Comparison of ENCODE assay signal across 22 cellular contexts in the genomic region with DNA sequence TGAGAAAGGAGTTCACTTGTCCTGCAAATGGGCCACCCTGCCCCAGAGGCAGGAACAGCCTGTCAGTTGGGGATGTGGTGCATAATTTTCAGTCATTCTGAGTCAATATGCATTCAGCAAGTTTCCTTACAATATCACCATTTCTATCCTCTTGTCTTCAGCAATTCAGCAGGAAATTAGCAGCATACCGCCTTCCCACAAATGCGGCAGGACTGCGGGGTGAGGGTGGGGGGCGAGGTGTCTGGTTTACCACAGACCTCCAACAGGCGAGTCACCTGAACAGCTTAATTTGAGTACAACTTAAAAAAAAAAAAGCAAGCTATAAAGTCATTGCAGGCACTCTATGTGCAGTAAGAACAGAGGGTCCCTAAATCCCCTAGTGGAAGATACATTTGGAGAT.
DNase-seq lines count a peak whose midpoint lies in the region; ATAC-seq, FAIRE-seq and TF ChIP-seq lines count a peak whose summit lies in the region.
"Had no signal": no experiment of that assay in that cellular context is flagged by ENCODE, and none has a peak within 500 bp of the region (broad histone marks: within the 10 kb centered on the region; RNA-seq: fewer than 3 reads in every experiment).

No MANE protein-coding gene starts in this region.

- in situ Hi-C loops in ACHN (cut with HindIII; ENCODE audit: low pct_ligation_motif_present, low pct_unique_long_range_greater_than_20kb, low sequenced_read_pairs), result no loop called here

- no peaks in the 10 kb centered on the region for H3K36me3 ChIP-seq in thyroid gland
- no peaks in the 10 kb centered on the region for H3K36me3 ChIP-seq in pancreas

- no peak overlapping the region for H3K27ac ChIP-seq in thyroid gland
- no peak overlapping the region for H3K27ac ChIP-seq in pancreas
- H3K27ac ChIP-seq: epithelial cell of prostate had no signal

- WGBS in thyroid gland, 2 donors, result 91% methylated on average over 5 of the region's 5 CpGs
- 80 to 81% methylated on average over 5 of the region's 5 CpGs for WGBS in pancreas, 2 donors

- H3K9me3 Mint-ChIP-seq in activated naive CD8-positive, alpha-beta T cell treated with anti-CD3 and anti-CD28 coated beads, Interleukin-2, amount 10 ng/mL, durations not matched to agents 7 days and 5 days, result peaks cover 1% of the 10 kb centered on the region
- no peaks in the 10 kb centered on the region for H3K9me3 Mint-ChIP-seq in stimulated activated naive CD8-positive, alpha-beta T cell treated with anti-CD3 and anti-CD28 coated beads, Interleukin-15, amount 100 ng/mL, for 72 hours
- H3K9me3 Mint-ChIP-seq: HFFc6 had no signal

- TF ChIP-seq POLR2A in thyroid gland (IDR thresholded peaks at IDR 0.05), result no peak

- no peaks in the 10 kb centered on the region for H3K27me3 Mint-ChIP-seq in activated naive CD8-positive, alpha-beta T cell treated with anti-CD3 and anti-CD28 coated beads, Interleukin-2, amount 10 ng/mL, durations not matched to agents 7 days and 5 days
- H3K27me3 Mint-ChIP-seq in stimulated activated naive CD8-positive, alpha-beta T cell treated with anti-CD3 and anti-CD28 coated beads, Interleukin-15, amount 100 ng/mL, for 72 hours, result no peaks in the 10 kb centered on the region

- peak overlapping the region; percentile 94 for H3K27ac Mint-ChIP-seq in activated naive CD8-positive, alpha-beta T cell treated with anti-CD3 and anti-CD28 coated beads, Interleukin-2, amount 10 ng/mL, durations not matched to agents 7 days and 5 days
- peak overlapping the region; percentile 60 to 99 for H3K27ac Mint-ChIP-seq in stimulated activated naive CD8-positive, alpha-beta T cell treated with anti-CD3 and anti-CD28 coated beads, Interleukin-15, amount 100 ng/mL, for 72 hours
- H3K27ac Mint-ChIP-seq: HFFc6 had no signal

- H3K4me3 ChIP-seq in thyroid gland (replicated peaks in 1 of 3) (no peak overlapping the region), pancreas (no peak overlapping the region)

- H3K36me3 Mint-ChIP-seq in activated naive CD8-positive, alpha-beta T cell treated with anti-CD3 and anti-CD28 coated beads, Interleukin-2, amount 10 ng/mL, durations not matched to agents 7 days and 5 days, result peaks cover 9% of the 10 kb centered on the region

- no peaks in the 10 kb centered on the region for H3K27me3 ChIP-seq in thyroid gland
- no peaks in the 10 kb centered on the region for H3K27me3 ChIP-seq in pancreas

- DNase-seq in stimulated activated CD4-positive, alpha-beta T cell treated with anti-CD3 and anti-CD28 coated beads, Interleukin-15, amount 100 ng/mL, for 24 hours, result peak; percentile 69
- DNase-seq in stimulated activated CD4-positive, alpha-beta T cell treated with anti-CD3 and anti-CD28 coated beads, Interleukin-2, amount 100 ng/mL, for 48 hours, result no peak
- peak; percentile 58 to 70 for DNase-seq in activated CD4-positive, alpha-beta T cell treated with anti-CD3 and anti-CD28 coated beads, Interleukin-2, amount 50 U/mL, for 48 hours
- peak; percentile 47 for DNase-seq in activated naive CD8-positive, alpha-beta T cell treated with anti-CD3 and anti-CD28 coated beads, Interleukin-2, amount 10 ng/mL, durations not matched to agents 7 days and 5 days
- DNase-seq in stimulated activated naive CD8-positive, alpha-beta T cell treated with anti-CD3 and anti-CD28 coated beads, Interleukin-15, amount 100 ng/mL, for 72 hours, result peak in 1 of 2 donors; percentile 63
- no peak for DNase-seq in thyroid gland
- DNase-seq in ACHN, result no peak
- no peak for DNase-seq in pancreas
- DNase-seq: activated CD4-positive, CD25-positive, alpha-beta regulatory T cell; dermis blood vessel endothelial cell; GF-D8; HFFc6; left ventricle myocardium superior; NCI-H146; NCI-H345; occipital lobe; right cardiac atrium; SHP77 had no signal

- H3K4me1 ChIP-seq in thyroid gland (no peaks in the 10 kb centered on the region), pancreas (no peaks in the 10 kb centered on the region)

- no peaks in the 10 kb centered on the region for H3K9me3 ChIP-seq in thyroid gland
- no peaks in the 10 kb centered on the region for H3K9me3 ChIP-seq in pancreas

- FAIRE-seq in pancreas (lab: Jason Lieb, UNC), result no peak
- FAIRE-seq: bronchial epithelial cell, frontal cortex, GM12892 had no signal

- POLR2A ChIA-PET in activated naive CD8-positive, alpha-beta T cell treated with anti-CD3 and anti-CD28 coated beads, Interleukin-2, amount 10 ng/mL, durations not matched to agents 7 days and 5 days (lab: Charles Lee), result interaction anchor here (0.8 to 4.1 kb wide), 7 partner anchors 14 to 175 kb away, joined by 3 to 30 read pairs (median 6); a partner anchor contains a TSS

- H3K4me1 Mint-ChIP-seq in activated naive CD8-positive, alpha-beta T cell treated with anti-CD3 and anti-CD28 coated beads, Interleukin-2, amount 10 ng/mL, durations not matched to agents 7 days and 5 days, result peaks cover 60% of the 10 kb centered on the region
- peaks cover 82% of the 10 kb centered on the region for H3K4me1 Mint-ChIP-seq in stimulated activated naive CD8-positive, alpha-beta T cell treated with anti-CD3 and anti-CD28 coated beads, Interleukin-15, amount 100 ng/mL, for 72 hours

- intact Hi-C loops in thyroid gland (cut with DNase I) (no loop called here), pancreas (cut with DNase I) (no loop called here)

- no peak for ATAC-seq in activated naive CD8-positive, alpha-beta T cell treated with anti-CD3 and anti-CD28 coated beads, Interleukin-2, amount 10 ng/mL, durations not matched to agents 7 days and 5 days (ENCODE audit: low read depth)
- ATAC-seq in stimulated activated naive CD8-positive, alpha-beta T cell treated with anti-CD3 and anti-CD28 coated beads, Interleukin-15, amount 100 ng/mL, for 72 hours, result no peak
- no peak for ATAC-seq in pancreas
- ATAC-seq: left ventricle myocardium superior, right cardiac atrium had no signal

- TF ChIP-seq CTCF in thyroid gland (IDR thresholded peaks at IDR 0.05), result no peak
- TF ChIP-seq CTCF in pancreas (IDR thresholded peaks at IDR 0.05), result no peak

- H3K4me3 Mint-ChIP-seq in activated naive CD8-positive, alpha-beta T cell treated with anti-CD3 and anti-CD28 coated beads, Interleukin-2, amount 10 ng/mL, durations not matched to agents 7 days and 5 days, result peak overlapping the region; percentile 58
- peak overlapping the region; percentile 44 to 49 for H3K4me3 Mint-ChIP-seq in stimulated activated naive CD8-positive, alpha-beta T cell treated with anti-CD3 and anti-CD28 coated beads, Interleukin-15, amount 100 ng/mL, for 72 hours
- H3K4me3 Mint-ChIP-seq: HFFc6 had no signal

Comparison
In these comparisons a context has a peak if more than half of its experiments do, and no peak if none do; other contexts are left out.
1. DNase-seq: peak in stimulated activated CD4-positive, alpha-beta T cell treated with anti-CD3 and anti-CD28 coated beads, Interleukin-15, amount 100 ng/mL, for 24 hours (single experiment), activated CD4-positive, alpha-beta T cell treated with anti-CD3 and anti-CD28 coated beads, Interleukin-2, amount 50 U/mL, for 48 hours (2 of 2) and activated naive CD8-positive, alpha-beta T cell treated with anti-CD3 and anti-CD28 coated beads, Interleukin-2, amount 10 ng/mL, durations not matched to agents 7 days and 5 days (single experiment); none in stimulated activated CD4-positive, alpha-beta T cell treated with anti-CD3 and anti-CD28 coated beads, Interleukin-2, amount 100 ng/mL, for 48 hours (0 of 2), thyroid gland (0 of 2), ACHN (single experiment) and pancreas (0 of 6).